Comparison of ENCODE assay signal across 1 cellular context in the genomic region with DNA sequence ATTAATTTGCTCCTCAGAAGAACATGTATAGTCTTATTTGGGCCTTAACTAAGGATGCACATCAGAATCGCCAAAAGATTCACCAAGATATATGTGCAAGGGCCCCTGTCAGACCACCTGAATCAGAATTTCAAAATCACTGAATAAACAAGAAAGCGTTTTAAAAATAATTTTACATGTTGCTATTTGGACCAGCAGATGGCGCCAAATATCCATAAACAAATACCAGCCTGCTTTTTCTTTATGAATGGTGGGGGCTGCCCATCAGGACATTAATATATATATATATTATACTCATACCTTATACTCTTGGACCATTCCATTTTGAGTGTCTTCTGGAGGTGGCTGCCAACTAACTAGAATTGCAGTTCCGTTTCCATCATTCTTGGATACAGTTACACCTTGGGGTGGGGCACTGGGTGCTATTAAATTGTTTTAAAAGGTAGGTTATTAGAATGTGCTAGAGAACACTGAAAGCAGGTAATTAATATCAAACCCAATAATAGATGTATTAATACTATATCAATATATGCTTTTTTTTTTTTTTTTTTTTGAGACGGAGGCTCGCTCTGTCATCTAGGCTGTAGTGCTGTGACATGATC.
A peak's percentile ranks its signal among the peaks of the same experiment; 100 is the strongest.
TF ChIP-seq lines count a peak whose summit lies in the region.

No MANE protein-coding gene starts in this region.

TF ChIP-seq in HepG2, 621 proteins besides CTCF, POLR2A, EP300 and RAD21 (continued from another document):
- TF ChIP-seq, protein P1, sequence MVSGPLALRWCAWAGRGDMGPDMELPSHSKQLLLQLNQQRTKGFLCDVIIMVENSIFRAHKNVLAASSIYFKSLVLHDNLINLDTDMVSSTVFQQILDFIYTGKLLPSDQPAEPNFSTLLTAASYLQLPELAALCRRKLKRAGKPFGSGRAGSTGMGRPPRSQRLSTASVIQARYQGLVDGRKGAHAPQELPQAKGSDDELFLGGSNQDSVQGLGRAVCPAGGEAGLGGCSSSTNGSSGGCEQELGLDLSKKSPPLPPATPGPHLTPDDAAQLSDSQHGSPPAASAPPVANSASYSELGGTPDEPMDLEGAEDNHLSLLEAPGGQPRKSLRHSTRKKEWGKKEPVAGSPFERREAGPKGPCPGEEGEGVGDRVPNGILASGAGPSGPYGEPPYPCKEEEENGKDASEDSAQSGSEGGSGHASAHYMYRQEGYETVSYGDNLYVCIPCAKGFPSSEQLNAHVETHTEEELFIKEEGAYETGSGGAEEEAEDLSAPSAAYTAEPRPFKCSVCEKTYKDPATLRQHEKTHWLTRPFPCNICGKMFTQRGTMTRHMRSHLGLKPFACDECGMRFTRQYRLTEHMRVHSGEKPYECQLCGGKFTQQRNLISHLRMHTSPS (CRISPR knock-in tag; IDR thresholded peaks at IDR 0.05; ENCODE audit: low read depth), result no peak
- TF ChIP-seq ZNF550 (CRISPR knock-in tag; IDR thresholded peaks at IDR 0.05; ENCODE audit: borderline replicate concordance) (no peak), SNAI1 (CRISPR knock-in tag; IDR thresholded peaks at IDR 0.05; ENCODE audit: borderline replicate concordance) (no peak), ZNF513 (CRISPR knock-in tag; conservative IDR thresholded peaks at IDR 0.05) (no peak), GATAD2A (CRISPR knock-in tag; IDR thresholded peaks at IDR 0.05) (0 out of 2 replicates have a peak, but pooled peaks have one; percentile 13), KDM5A (IDR thresholded peaks at IDR 0.05; ENCODE audit: borderline replicate concordance, low read length) (no peak), FOXA1 (IDR thresholded peaks at IDR 0.05) (no peak), FOXA1 (CRISPR knock-in tag; IDR thresholded peaks at IDR 0.05) (no peak), SAP130 (CRISPR knock-in tag; IDR thresholded peaks at IDR 0.05; ENCODE audit: low read depth) (no peak), ZBTB42 (CRISPR knock-in tag; IDR thresholded peaks at IDR 0.05) (no peak), ARHGAP35 (CRISPR knock-in tag; IDR thresholded peaks at IDR 0.05; ENCODE audit: borderline replicate concordance) (no peak), ZNF296 (CRISPR knock-in tag; conservative IDR thresholded peaks at IDR 0.05) (no peak), FOXA3 (CRISPR knock-in tag; IDR thresholded peaks at IDR 0.05) (peak; percentile 30; the same call in 1 of the 2 replicates), SMC3 (IDR thresholded peaks at IDR 0.05; ENCODE audit: low read length) (peak; percentile 75), ZNF615 (CRISPR knock-in tag; IDR thresholded peaks at IDR 0.05; ENCODE audit: borderline replicate concordance) (no peak), NFKB2 (CRISPR knock-in tag; IDR thresholded peaks at IDR 0.05; ENCODE audit: borderline replicate concordance) (no peak), YEATS2 (CRISPR knock-in tag; IDR thresholded peaks at IDR 0.05; ENCODE audit: borderline replicate concordance) (no peak), ZNF567 (CRISPR knock-in tag; IDR thresholded peaks at IDR 0.05; ENCODE audit: borderline replicate concordance) (no peak), NFIB (CRISPR knock-in tag; IDR thresholded peaks at IDR 0.05; ENCODE audit: borderline replicate concordance) (no peak), ZNF33A (CRISPR knock-in tag; IDR thresholded peaks at IDR 0.05; ENCODE audit: borderline replicate concordance) (no peak), MLXIP (CRISPR knock-in tag; IDR thresholded peaks at IDR 0.05; ENCODE audit: borderline replicate concordance) (no peak), ZNF460 (CRISPR knock-in tag; IDR thresholded peaks at IDR 0.05; ENCODE audit: borderline replicate concordance) (no peak), ZNF788 (CRISPR knock-in tag; IDR thresholded peaks at IDR 0.05; ENCODE audit: borderline replicate concordance) (no peak), ZNF720 (CRISPR knock-in tag; IDR thresholded peaks at IDR 0.05) (no peak), ZKSCAN5 (CRISPR knock-in tag; IDR thresholded peaks at IDR 0.05) (no peak)
- TF ChIP-seq, protein P2, sequence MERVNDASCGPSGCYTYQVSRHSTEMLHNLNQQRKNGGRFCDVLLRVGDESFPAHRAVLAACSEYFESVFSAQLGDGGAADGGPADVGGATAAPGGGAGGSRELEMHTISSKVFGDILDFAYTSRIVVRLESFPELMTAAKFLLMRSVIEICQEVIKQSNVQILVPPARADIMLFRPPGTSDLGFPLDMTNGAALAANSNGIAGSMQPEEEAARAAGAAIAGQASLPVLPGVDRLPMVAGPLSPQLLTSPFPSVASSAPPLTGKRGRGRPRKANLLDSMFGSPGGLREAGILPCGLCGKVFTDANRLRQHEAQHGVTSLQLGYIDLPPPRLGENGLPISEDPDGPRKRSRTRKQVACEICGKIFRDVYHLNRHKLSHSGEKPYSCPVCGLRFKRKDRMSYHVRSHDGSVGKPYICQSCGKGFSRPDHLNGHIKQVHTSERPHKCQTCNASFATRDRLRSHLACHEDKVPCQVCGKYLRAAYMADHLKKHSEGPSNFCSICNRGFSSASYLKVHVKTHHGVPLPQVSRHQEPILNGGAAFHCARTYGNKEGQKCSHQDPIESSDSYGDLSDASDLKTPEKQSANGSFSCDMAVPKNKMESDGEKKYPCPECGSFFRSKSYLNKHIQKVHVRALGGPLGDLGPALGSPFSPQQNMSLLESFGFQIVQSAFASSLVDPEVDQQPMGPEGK (CRISPR knock-in tag; IDR thresholded peaks at IDR 0.05), result 0 out of 2 replicates have a peak, but pooled peaks have one; percentile 26
